In the genomic region with DNA sequence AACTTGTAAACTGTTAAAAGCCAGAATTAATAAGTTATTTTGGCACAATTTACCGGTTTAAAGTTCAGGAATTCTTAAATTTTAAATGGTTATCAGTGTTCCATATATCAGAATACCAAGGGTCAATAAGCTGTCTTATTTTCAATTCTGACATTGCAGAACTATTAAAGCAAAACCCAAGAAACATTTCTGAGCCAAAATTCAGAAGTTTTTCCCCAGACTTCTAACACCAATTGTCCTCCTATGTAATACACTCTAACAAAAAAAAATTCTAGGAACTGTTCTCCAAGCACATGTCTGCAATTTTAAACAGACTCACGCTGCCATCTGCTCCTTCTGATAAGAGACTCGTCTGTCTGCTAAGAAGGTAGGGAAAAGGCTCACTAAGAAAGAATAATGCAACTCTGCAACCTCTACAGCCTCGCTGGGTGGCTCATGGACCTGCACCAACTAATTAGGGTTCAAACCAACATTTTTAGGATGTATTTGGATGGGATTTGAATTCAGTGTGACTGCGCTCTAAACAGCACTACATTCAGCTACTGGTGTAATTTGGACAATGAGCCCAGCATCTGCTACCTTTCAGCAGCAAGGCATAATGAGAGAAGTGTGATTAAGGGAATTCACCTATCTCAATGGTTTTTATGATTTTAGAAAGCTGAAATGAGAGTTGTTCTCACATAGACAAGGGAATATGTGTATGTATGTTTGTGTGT, we compare ENCODE assay signal across 1 cellular context.
A peak's percentile ranks its signal among the peaks of the same experiment; 100 is the strongest.
TF ChIP-seq lines count a peak whose summit lies in the region.

No MANE protein-coding gene starts in this region.

TF ChIP-seq in K562, 482 proteins besides CTCF, POLR2A, EP300 and RAD21 (continued from another document):
- TF ChIP-seq, protein P1, sequence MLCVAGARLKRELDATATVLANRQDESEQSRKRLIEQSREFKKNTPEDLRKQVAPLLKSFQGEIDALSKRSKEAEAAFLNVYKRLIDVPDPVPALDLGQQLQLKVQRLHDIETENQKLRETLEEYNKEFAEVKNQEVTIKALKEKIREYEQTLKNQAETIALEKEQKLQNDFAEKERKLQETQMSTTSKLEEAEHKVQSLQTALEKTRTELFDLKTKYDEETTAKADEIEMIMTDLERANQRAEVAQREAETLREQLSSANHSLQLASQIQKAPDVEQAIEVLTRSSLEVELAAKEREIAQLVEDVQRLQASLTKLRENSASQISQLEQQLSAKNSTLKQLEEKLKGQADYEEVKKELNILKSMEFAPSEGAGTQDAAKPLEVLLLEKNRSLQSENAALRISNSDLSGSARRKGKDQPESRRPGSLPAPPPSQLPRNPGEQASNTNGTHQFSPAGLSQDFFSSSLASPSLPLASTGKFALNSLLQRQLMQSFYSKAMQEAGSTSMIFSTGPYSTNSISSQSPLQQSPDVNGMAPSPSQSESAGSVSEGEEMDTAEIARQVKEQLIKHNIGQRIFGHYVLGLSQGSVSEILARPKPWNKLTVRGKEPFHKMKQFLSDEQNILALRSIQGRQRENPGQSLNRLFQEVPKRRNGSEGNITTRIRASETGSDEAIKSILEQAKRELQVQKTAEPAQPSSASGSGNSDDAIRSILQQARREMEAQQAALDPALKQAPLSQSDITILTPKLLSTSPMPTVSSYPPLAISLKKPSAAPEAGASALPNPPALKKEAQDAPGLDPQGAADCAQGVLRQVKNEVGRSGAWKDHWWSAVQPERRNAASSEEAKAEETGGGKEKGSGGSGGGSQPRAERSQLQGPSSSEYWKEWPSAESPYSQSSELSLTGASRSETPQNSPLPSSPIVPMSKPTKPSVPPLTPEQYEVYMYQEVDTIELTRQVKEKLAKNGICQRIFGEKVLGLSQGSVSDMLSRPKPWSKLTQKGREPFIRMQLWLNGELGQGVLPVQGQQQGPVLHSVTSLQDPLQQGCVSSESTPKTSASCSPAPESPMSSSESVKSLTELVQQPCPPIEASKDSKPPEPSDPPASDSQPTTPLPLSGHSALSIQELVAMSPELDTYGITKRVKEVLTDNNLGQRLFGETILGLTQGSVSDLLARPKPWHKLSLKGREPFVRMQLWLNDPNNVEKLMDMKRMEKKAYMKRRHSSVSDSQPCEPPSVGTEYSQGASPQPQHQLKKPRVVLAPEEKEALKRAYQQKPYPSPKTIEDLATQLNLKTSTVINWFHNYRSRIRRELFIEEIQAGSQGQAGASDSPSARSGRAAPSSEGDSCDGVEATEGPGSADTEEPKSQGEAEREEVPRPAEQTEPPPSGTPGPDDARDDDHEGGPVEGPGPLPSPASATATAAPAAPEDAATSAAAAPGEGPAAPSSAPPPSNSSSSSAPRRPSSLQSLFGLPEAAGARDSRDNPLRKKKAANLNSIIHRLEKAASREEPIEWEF (CRISPR knock-in tag; IDR thresholded peaks at IDR 0.05), result no peak
- TF ChIP-seq, protein P2, sequence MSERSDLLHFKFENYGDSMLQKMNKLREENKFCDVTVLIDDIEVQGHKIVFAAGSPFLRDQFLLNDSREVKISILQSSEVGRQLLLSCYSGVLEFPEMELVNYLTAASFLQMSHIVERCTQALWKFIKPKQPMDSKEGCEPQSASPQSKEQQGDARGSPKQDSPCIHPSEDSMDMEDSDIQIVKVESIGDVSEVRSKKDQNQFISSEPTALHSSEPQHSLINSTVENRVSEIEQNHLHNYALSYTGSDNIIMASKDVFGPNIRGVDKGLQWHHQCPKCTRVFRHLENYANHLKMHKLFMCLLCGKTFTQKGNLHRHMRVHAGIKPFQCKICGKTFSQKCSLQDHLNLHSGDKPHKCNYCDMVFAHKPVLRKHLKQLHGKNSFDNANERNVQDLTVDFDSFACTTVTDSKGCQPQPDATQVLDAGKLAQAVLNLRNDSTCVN (CRISPR knock-in tag; IDR thresholded peaks at IDR 0.05), result no peak
- TF ChIP-seq KLF6 (CRISPR knock-in tag; IDR thresholded peaks at IDR 0.05; ENCODE audit: borderline replicate concordance) (no peak), STAT5A (IDR thresholded peaks at IDR 0.05; ENCODE audit: borderline replicate concordance, low read length) (peak; percentile 91), LEF1 (IDR thresholded peaks at IDR 0.05) (peak; percentile 92), PML (IDR thresholded peaks at IDR 0.05; ENCODE audit: low read length) (peak; percentile 83), ZBTB1 (CRISPR knock-in tag; IDR thresholded peaks at IDR 0.05; ENCODE audit: borderline replicate concordance, low read depth) (no peak), ZNF384 (IDR thresholded peaks at IDR 0.05; ENCODE audit: low read depth, low read length) (peak; percentile 90), ZBTB17 (CRISPR knock-in tag; IDR thresholded peaks at IDR 0.05) (peak; percentile 60), HDAC8 (tag; IDR thresholded peaks at IDR 0.05) (no peak)
- TF ChIP-seq, protein P3, sequence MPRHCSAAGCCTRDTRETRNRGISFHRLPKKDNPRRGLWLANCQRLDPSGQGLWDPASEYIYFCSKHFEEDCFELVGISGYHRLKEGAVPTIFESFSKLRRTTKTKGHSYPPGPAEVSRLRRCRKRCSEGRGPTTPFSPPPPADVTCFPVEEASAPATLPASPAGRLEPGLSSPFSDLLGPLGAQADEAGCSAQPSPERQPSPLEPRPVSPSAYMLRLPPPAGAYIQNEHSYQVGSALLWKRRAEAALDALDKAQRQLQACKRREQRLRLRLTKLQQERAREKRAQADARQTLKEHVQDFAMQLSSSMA (CRISPR knock-in tag; IDR thresholded peaks at IDR 0.05), result no peak
TF ChIP-seq in K562: peak in this region for 101.
